ENCODE assay signal across 13 cellular contexts in the genomic region with DNA sequence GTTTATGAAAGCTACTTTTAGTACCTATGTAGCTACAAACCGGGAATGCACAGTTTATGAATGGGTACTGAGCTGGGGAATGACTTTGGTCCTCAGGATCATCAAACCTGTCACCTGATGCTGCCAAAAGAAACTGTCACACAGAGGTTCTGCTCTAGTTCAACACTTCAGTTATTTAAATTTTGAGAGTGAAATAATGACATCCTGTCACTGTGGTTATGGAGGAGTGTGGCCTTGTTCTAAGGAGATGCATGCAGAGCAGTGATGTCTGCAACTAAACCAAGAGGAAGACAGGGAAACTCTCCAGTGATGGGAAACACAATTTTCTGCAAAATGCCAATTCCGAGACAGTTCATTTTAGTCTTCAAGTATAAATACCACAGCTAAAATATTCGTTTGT. TPM values are rescaled to one million over a fixed set of nuclear protein-coding genes. Genes with fewer than 3 reads are reported as not detected.
DNase-seq lines count a peak whose midpoint lies in the region; ATAC-seq and TF ChIP-seq lines count a peak whose summit lies in the region.
"Had no signal": no experiment of that assay in that cellular context is flagged by ENCODE, and none has a peak within 500 bp of the region (broad histone marks: within the 10 kb centered on the region; RNA-seq: fewer than 3 reads in every experiment).

No MANE protein-coding gene starts in this region.

- ATAC-seq in natural killer cell treated with Interleukin-12 subunit alpha and Interleukin-12 subunit beta and Interleukin-15 and Interleukin-18, amount 100 ng/mL, for 72 hours = no peak

- DNase-seq in activated CD4-positive, alpha-beta T cell treated with anti-CD3 and anti-CD28 coated beads, Interleukin-2, amount 10 ng/mL, durations not matched to agents 7 days and 5 days = peak; percentile 31
- DNase-seq in activated CD4-positive, alpha-beta T cell treated with anti-CD3 and anti-CD28 coated beads, Interleukin-2, amount 50 U/mL, for 4 hours = no peak
- DNase-seq in HFFc6 (no peak), smooth muscle cell (lab: John Stamatoyannopoulos, UW; ENCODE audit: unreplicated experiment) (no peak), SKM-1 (lab: John Stamatoyannopoulos, UW; ENCODE audit: unreplicated experiment) (no peak), LoVo (ENCODE audit: low spot score) (no peak)
- no peak for DNase-seq in natural killer cell treated with Interleukin-12 subunit alpha and Interleukin-12 subunit beta and Interleukin-15 and Interleukin-18, amount 100 ng/mL, for 72 hours (ENCODE audit: low spot score)
- DNase-seq: DMS153, mesenchymal stem cell, NCI-H1105 treated with DMSO at 0.1 percent for 48 hours, NCI-H69, transverse colon had no signal

- no peak for TF ChIP-seq CTCF in HFFc6 (IDR thresholded peaks at IDR 0.05)
- no peak for TF ChIP-seq CTCF in smooth muscle cell (IDR thresholded peaks at IDR 0.05; ENCODE audit: borderline replicate concordance, insufficient read depth, poor library complexity, severe bottlenecking)

- H3K9ac ChIP-seq in smooth muscle cell (ENCODE audit: low read depth) = no peak overlapping the region

- H3K4me3 Mint-ChIP-seq in activated CD4-positive, alpha-beta T cell treated with anti-CD3 and anti-CD28 coated beads, Interleukin-2, amount 10 ng/mL, durations not matched to agents 7 days and 5 days = no peak overlapping the region
- H3K4me3 Mint-ChIP-seq in HFFc6 = no peak overlapping the region
- H3K4me3 Mint-ChIP-seq in T-helper 1 cell treated with Interleukin-12 subunit alpha and Interleukin-12 subunit beta and Interleukin-4 antibody, amounts not matched to agents 30 μg/mL and 1 μg/mL, for 36 hours = peak overlapping the region; percentile 31
- H3K4me3 Mint-ChIP-seq in natural killer cell treated with Interleukin-12 subunit alpha and Interleukin-12 subunit beta and Interleukin-15 and Interleukin-18, amount 100 ng/mL, for 72 hours = peak overlapping the region; percentile 65

- H2AFZ ChIP-seq in smooth muscle cell (ENCODE audit: low read depth) = no peak overlapping the region

- CTCF ChIA-PET in activated CD4-positive, alpha-beta T cell treated with anti-CD3 and anti-CD28 coated beads, Interleukin-2, amount 10 ng/mL, durations not matched to agents 7 days and 5 days (lab: Charles Lee) = interaction anchor here (0.8 kb wide), 1 partner anchor 9 kb away, joined by 3 read pairs; no protein-coding TSS in a partner anchor

- 89% methylated on average over 3 of the region's 3 CpGs for WGBS in smooth muscle cell (ENCODE audit: low lambda C conversion rate)

- no peaks in the 10 kb centered on the region for H3F3A ChIP-seq in smooth muscle cell (ENCODE audit: low read depth)

- H3K36me3 Mint-ChIP-seq in activated CD4-positive, alpha-beta T cell treated with anti-CD3 and anti-CD28 coated beads, Interleukin-2, amount 10 ng/mL, durations not matched to agents 7 days and 5 days (ENCODE audit: low read depth) = peaks cover 17% of the 10 kb centered on the region
- no peaks in the 10 kb centered on the region; the same call in 1 of the 2 replicates for H3K36me3 Mint-ChIP-seq in HFFc6 (ENCODE audit: low read depth)
- H3K36me3 Mint-ChIP-seq in T-helper 1 cell treated with Interleukin-12 subunit alpha and Interleukin-12 subunit beta and Interleukin-4 antibody, amounts not matched to agents 30 μg/mL and 1 μg/mL, for 36 hours (ENCODE audit: low read depth) = peaks cover 15% of the 10 kb centered on the region
- H3K36me3 Mint-ChIP-seq in natural killer cell treated with Interleukin-12 subunit alpha and Interleukin-12 subunit beta and Interleukin-15 and Interleukin-18, amount 100 ng/mL, for 72 hours = peaks cover 6% of the 10 kb centered on the region

- no peaks in the 10 kb centered on the region for H3K9me3 ChIP-seq in smooth muscle cell (replicated peaks; ENCODE audit: low read depth)
- H3K9me3 ChIP-seq: transverse colon had no signal

- H3K4me1 Mint-ChIP-seq in activated CD4-positive, alpha-beta T cell treated with anti-CD3 and anti-CD28 coated beads, Interleukin-2, amount 10 ng/mL, durations not matched to agents 7 days and 5 days = peaks cover 52% of the 10 kb centered on the region
- H3K4me1 Mint-ChIP-seq in HFFc6 (ENCODE audit: low read depth) = peaks cover 56% of the 10 kb centered on the region
- H3K4me1 Mint-ChIP-seq in T-helper 1 cell treated with Interleukin-12 subunit alpha and Interleukin-12 subunit beta and Interleukin-4 antibody, amounts not matched to agents 30 μg/mL and 1 μg/mL, for 36 hours (ENCODE audit: low read depth) = peaks cover 45% of the 10 kb centered on the region
- peaks cover 42 to 61% of the 10 kb centered on the region in 2 donors for H3K4me1 Mint-ChIP-seq in natural killer cell treated with Interleukin-12 subunit alpha and Interleukin-12 subunit beta and Interleukin-15 and Interleukin-18, amount 100 ng/mL, for 72 hours (ENCODE audit: low read depth in 2 of 2)

- peak overlapping the region; percentile 77 for H3K27ac Mint-ChIP-seq in activated CD4-positive, alpha-beta T cell treated with anti-CD3 and anti-CD28 coated beads, Interleukin-2, amount 10 ng/mL, durations not matched to agents 7 days and 5 days
- H3K27ac Mint-ChIP-seq in HFFc6 = peak overlapping the region; percentile 36; the same call in 1 of the 2 replicates
- peak overlapping the region; percentile 90 for H3K27ac Mint-ChIP-seq in T-helper 1 cell treated with Interleukin-12 subunit alpha and Interleukin-12 subunit beta and Interleukin-4 antibody, amounts not matched to agents 30 μg/mL and 1 μg/mL, for 36 hours
- H3K27ac Mint-ChIP-seq in natural killer cell treated with Interleukin-12 subunit alpha and Interleukin-12 subunit beta and Interleukin-15 and Interleukin-18, amount 100 ng/mL, for 72 hours = peak overlapping the region; percentile 76 to 86

- no peak overlapping the region for H3K27ac ChIP-seq in smooth muscle cell (ENCODE audit: low read depth)
- H3K27ac ChIP-seq: transverse colon had no signal

- H3K36me3 ChIP-seq in smooth muscle cell (ENCODE audit: low read depth) = no peaks in the 10 kb centered on the region
- H3K36me3 ChIP-seq: transverse colon had no signal

- H3K4me2 ChIP-seq in smooth muscle cell = no peak overlapping the region

- peaks cover 10% of the 10 kb centered on the region for H3K4me1 ChIP-seq in smooth muscle cell (ENCODE audit: low read depth)
- H3K4me1 ChIP-seq: transverse colon had no signal

- H3K9me3 Mint-ChIP-seq in activated CD4-positive, alpha-beta T cell treated with anti-CD3 and anti-CD28 coated beads, Interleukin-2, amount 10 ng/mL, durations not matched to agents 7 days and 5 days = peaks cover 12% of the 10 kb centered on the region
- H3K9me3 Mint-ChIP-seq in HFFc6 = 0 out of 2 replicates have a peak, but pooled peaks cover 4% of the 10 kb centered on the region
- H3K9me3 Mint-ChIP-seq in T-helper 1 cell treated with Interleukin-12 subunit alpha and Interleukin-12 subunit beta and Interleukin-4 antibody, amounts not matched to agents 30 μg/mL and 1 μg/mL, for 36 hours = peaks cover 10% of the 10 kb centered on the region
- H3K9me3 Mint-ChIP-seq in natural killer cell treated with Interleukin-12 subunit alpha and Interleukin-12 subunit beta and Interleukin-15 and Interleukin-18, amount 100 ng/mL, for 72 hours = no peaks in the 10 kb centered on the region

- H3K27me3 Mint-ChIP-seq in activated CD4-positive, alpha-beta T cell treated with anti-CD3 and anti-CD28 coated beads, Interleukin-2, amount 10 ng/mL, durations not matched to agents 7 days and 5 days = no peaks in the 10 kb centered on the region
- peaks cover 3% of the 10 kb centered on the region for H3K27me3 Mint-ChIP-seq in HFFc6 (ENCODE audit: insufficient read depth)
- no peaks in the 10 kb centered on the region for H3K27me3 Mint-ChIP-seq in T-helper 1 cell treated with Interleukin-12 subunit alpha and Interleukin-12 subunit beta and Interleukin-4 antibody, amounts not matched to agents 30 μg/mL and 1 μg/mL, for 36 hours (ENCODE audit: low read depth)
- H3K27me3 Mint-ChIP-seq in natural killer cell treated with Interleukin-12 subunit alpha and Interleukin-12 subunit beta and Interleukin-15 and Interleukin-18, amount 100 ng/mL, for 72 hours = no peaks in the 10 kb centered on the region

- POLR2A ChIA-PET in activated CD4-positive, alpha-beta T cell treated with anti-CD3 and anti-CD28 coated beads, Interleukin-2, amount 10 ng/mL, durations not matched to agents 7 days and 5 days (lab: Charles Lee) = interaction anchor here (0.6 kb wide), 1 partner anchor 567 kb away, joined by 3 read pairs; no protein-coding TSS in a partner anchor

- no peaks in the 10 kb centered on the region for H4K20me1 ChIP-seq in smooth muscle cell (ENCODE audit: low read depth)

- H3K27me3 ChIP-seq in smooth muscle cell (ENCODE audit: low read depth) = no peaks in the 10 kb centered on the region
- H3K27me3 ChIP-seq: transverse colon had no signal

- H3K79me2 ChIP-seq in smooth muscle cell (ENCODE audit: low read depth) = no peaks in the 10 kb centered on the region

- H3K4me3 ChIP-seq in smooth muscle cell = no peak overlapping the region
- H3K4me3 ChIP-seq: transverse colon had no signal

RNA-seq across cellular contexts. Expression of a gene that starts 4.8 kb away (rescaled TPM):
- total RNA-seq in activated CD4-positive, alpha-beta T cell treated with anti-CD3 and anti-CD28 coated beads, Interleukin-2, amount 10 ng/mL, durations not matched to agents 7 days and 5 days = 10 to 100 TPM; 45.8 to 49.1 TPM
- 10 to 100 TPM; 36.8 to 43.4 (median 39.1) TPM for total RNA-seq in HFFc6 (2021; fragmentation: NEBNext Ultra II Directional; extraction: Animal tissue kit (Norgen Biotek cat#: 25700))
- total RNA-seq in natural killer cell treated with Interleukin-12 subunit alpha and Interleukin-12 subunit beta and Interleukin-15 and Interleukin-18, amount 100 ng/mL, for 72 hours = 10 to 100 TPM; 66.3 to 95.2 TPM
- 23.3 and 24.5 TPM in 2 replicates for total RNA-seq in smooth muscle cell
- polyA plus RNA-seq in smooth muscle cell = 7.4 and 7.6 TPM in 2 replicates

Comparison
In these comparisons a context has a peak if more than half of its experiments do, and no peak if none do; other contexts are left out.
1. H3K27ac Mint-ChIP-seq: peak in every context shown above with its lines; median percentile 90 in T-helper 1 cell treated with Interleukin-12 subunit alpha and Interleukin-12 subunit beta and Interleukin-4 antibody, amounts not matched to agents 30 μg/mL and 1 μg/mL, for 36 hours; 81 in natural killer cell treated with Interleukin-12 subunit alpha and Interleukin-12 subunit beta and Interleukin-15 and Interleukin-18, amount 100 ng/mL, for 72 hours; 77 in activated CD4-positive, alpha-beta T cell treated with anti-CD3 and anti-CD28 coated beads, Interleukin-2, amount 10 ng/mL, durations not matched to agents 7 days and 5 days; 36 in HFFc6.
2. H3K4me3 Mint-ChIP-seq: peak in T-helper 1 cell treated with Interleukin-12 subunit alpha and Interleukin-12 subunit beta and Interleukin-4 antibody, amounts not matched to agents 30 μg/mL and 1 μg/mL, for 36 hours (single experiment) and natural killer cell treated with Interleukin-12 subunit alpha and Interleukin-12 subunit beta and Interleukin-15 and Interleukin-18, amount 100 ng/mL, for 72 hours (single experiment); none in activated CD4-positive, alpha-beta T cell treated with anti-CD3 and anti-CD28 coated beads, Interleukin-2, amount 10 ng/mL, durations not matched to agents 7 days and 5 days (single experiment) and HFFc6 (single experiment).